In the genomic region with DNA sequence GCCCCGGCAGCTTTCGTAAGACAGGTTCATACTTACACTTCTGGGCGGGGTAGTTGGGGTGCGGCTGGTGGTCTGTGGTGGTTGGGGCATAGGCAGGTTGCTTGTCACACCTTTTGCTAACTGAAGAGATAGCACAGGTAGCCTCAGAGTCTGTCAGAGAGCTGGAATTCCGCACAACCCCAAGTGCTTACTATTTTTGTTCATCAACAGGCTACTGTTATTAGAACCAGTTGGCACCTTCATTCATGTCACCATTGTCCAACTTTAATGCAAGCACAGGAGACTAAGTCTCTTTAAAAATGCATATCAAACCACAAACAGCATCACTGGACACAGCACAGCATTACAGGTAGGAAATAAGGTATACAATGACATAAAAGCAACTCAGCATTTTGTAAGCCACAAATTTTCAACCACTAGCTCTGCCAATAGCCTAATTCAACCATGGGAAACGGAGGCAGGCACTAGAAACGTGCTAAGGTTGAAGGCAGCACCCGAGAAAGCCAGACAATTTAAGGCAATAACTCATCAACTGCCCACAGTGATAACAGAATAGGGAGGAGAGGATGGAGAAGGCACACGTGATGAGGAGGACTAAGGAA, we compare ENCODE assay signal across 15 cellular contexts.
A peak's percentile ranks its signal among the peaks of the same experiment; 100 is the strongest.
DNase-seq lines count a peak whose midpoint lies in the region; ATAC-seq and TF ChIP-seq lines count a peak whose summit lies in the region.
"Had no signal": no experiment of that assay in that cellular context is flagged by ENCODE, and none has a peak within 500 bp of the region (broad histone marks: within the 10 kb centered on the region; RNA-seq: fewer than 3 reads in every experiment).

No MANE protein-coding gene starts in this region.

- DNase-seq in Right ventricle myocardium inferior (ENCODE audit: missing footprints) (no peak), cardiac septum (ENCODE audit: low spot score) (no peak), amniotic epithelial cell (ENCODE audit: low read depth) (peak; percentile 17), heart right ventricle (no peak), right cardiac atrium (peak in 1 of 3 donors; percentile 28), NCI-H69 (lab: John Stamatoyannopoulos, UW) (no peak)
- DNase-seq: CD4-positive, alpha-beta memory T cell; DMS153; DMS79; GDM1; HCEC 1CT had no signal

- peaks cover 0 to 99% (median 46%) of the 10 kb centered on the region in 9 donors for H3K36me3 ChIP-seq in heart right ventricle

- 62 to 78% methylated on average over 9 of the region's 9 CpGs for WGBS in heart right ventricle, 2 donors
- WGBS in right cardiac atrium, result 76% methylated on average over 9 of the region's 9 CpGs

- H3K4me3 ChIP-seq in heart right ventricle (no peak overlapping the region), right cardiac atrium (ENCODE audit: low read length) (no peak overlapping the region)
- H3K4me3 ChIP-seq: BLaER1, GM23338 had no signal

- peak overlapping the region in 7 of 10 donors; percentile 21 to 76 (median 70) for H3K27ac ChIP-seq in heart right ventricle
- H3K27ac ChIP-seq in right cardiac atrium (ENCODE audit: low read length), result peak overlapping the region; percentile 15
- H3K27ac ChIP-seq: 22Rv1, BLaER1 had no signal

- TF ChIP-seq CTCF in heart right ventricle (IDR thresholded peaks at IDR 0.05), result no peak

- H3K27me3 ChIP-seq in heart right ventricle (no peaks in the 10 kb centered on the region), right cardiac atrium (ENCODE audit: control insufficient read depth, insufficient read depth) (no peaks in the 10 kb centered on the region)
- H3K27me3 ChIP-seq: BLaER1 had no signal

- intact Hi-C loops in Right ventricle myocardium inferior (cut with DNase I) (no loop called here), cardiac septum (cut with DNase I) (loop anchor here (5.0 to 10.0 kb wide), 2 partner anchors 45 to 282 kb away; no protein-coding TSS in a partner anchor), heart right ventricle (cut with DNase I) (loop anchor here in 1 of 10 donors (5.0 kb wide), 2 partner anchors 50 to 170 kb away; no protein-coding TSS in a partner anchor), right cardiac atrium (cut with DNase I) (loop anchor here in 1 of 4 donors (10.0 kb wide), 1 partner anchor 52 kb away; no protein-coding TSS in a partner anchor)

- H3K9me3 ChIP-seq in heart right ventricle (no peaks in the 10 kb centered on the region), right cardiac atrium (ENCODE audit: control insufficient read depth, low read length) (no peaks in the 10 kb centered on the region)
- H3K9me3 ChIP-seq: BLaER1 had no signal

- H3K4me1 ChIP-seq in heart right ventricle (peaks cover 0 to 40% (median 9%) of the 10 kb centered on the region in 9 donors), right cardiac atrium (ENCODE audit: control insufficient read depth, insufficient read depth, low read length) (peaks cover 2% of the 10 kb centered on the region)

- peak; percentile 18 for ATAC-seq in Right ventricle myocardium inferior
- ATAC-seq in heart right ventricle, result peak in 5 of 8 donors; percentile 8 to 73 (median 39)
- ATAC-seq in right cardiac atrium, result peak in 1 of 2 donors; percentile 6
- no peak for ATAC-seq in HG03521 (IDR thresholded peaks at IDR 0.05; ENCODE audit: unreplicated experiment)
- ATAC-seq: GM23338 had no signal
